ENCODE assay signal across 1 cellular context in the genomic region with DNA sequence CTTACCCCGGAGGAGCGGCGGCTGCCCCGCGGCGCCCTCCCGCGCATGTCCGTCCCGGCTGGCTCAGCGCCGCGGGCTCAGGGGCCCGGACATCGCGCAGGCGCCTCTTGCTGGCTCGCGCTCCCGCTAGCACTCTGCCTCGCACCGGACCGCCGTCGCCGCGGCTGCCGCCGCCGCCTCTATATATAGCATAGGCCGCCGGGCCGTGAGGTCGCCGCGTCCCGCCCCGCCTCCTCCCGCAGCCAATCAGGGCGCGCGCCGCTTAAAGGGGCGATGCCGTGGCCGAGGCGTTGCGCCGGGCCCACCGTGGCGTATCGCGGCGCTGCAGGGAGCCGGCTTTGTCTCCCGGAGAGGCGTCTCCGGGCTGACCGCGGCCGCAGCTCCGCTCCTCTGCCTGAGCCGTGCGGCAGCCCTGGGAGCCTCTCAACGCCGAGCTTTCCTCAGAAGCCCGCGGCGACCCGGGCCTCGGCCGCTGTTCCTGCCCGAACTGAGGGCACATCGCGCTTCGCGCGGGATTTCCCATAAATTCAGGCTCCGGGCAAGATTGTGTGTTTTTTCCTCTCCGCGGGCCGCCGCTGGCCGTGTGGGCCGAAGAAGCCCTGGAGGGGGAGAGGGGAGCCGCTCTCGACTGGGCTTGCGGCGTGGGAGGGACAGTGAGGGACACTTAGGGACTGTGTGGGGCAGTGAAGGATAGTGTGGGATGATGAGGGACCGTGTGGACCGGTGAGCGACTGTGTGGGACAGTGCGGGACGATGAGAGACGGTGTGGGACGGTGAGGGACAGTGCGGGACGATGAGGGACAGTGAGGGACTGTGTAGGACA.
A peak's percentile ranks its signal among the peaks of the same experiment; 100 is the strongest.
TF ChIP-seq lines count a peak whose summit lies in the region.

TSS of gene ERRFI1 (minus strand) at position 157 of the 823 bp plus-strand sequence. CDS start 10,690 bp downstream, outside the sequence.

TF ChIP-seq in K562, 482 proteins besides CTCF, POLR2A, EP300 and RAD21 (continued from another document and continues in another):
- TF ChIP-seq, protein P1, sequence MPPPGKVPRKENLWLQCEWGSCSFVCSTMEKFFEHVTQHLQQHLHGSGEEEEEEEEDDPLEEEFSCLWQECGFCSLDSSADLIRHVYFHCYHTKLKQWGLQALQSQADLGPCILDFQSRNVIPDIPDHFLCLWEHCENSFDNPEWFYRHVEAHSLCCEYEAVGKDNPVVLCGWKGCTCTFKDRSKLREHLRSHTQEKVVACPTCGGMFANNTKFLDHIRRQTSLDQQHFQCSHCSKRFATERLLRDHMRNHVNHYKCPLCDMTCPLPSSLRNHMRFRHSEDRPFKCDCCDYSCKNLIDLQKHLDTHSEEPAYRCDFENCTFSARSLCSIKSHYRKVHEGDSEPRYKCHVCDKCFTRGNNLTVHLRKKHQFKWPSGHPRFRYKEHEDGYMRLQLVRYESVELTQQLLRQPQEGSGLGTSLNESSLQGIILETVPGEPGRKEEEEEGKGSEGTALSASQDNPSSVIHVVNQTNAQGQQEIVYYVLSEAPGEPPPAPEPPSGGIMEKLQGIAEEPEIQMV (tag; conservative IDR thresholded peaks at IDR 0.05; ENCODE audit: low read depth): no peak
- peak; percentile 98 for TF ChIP-seq NR3C1 (CRISPR knock-in tag; IDR thresholded peaks at IDR 0.05)
- TF ChIP-seq TFE3 (CRISPR knock-in tag; IDR thresholded peaks at IDR 0.05): no peak
- no peak for TF ChIP-seq PRPF4 (IDR thresholded peaks at IDR 0.05; ENCODE audit: insufficient read depth, low read depth, low read length, poor library complexity, severe bottlenecking)
- no peak for TF ChIP-seq HES1 (IDR thresholded peaks at IDR 0.05; ENCODE audit: low read depth)
- peak in 1 of 2 experiments; percentile 93; a peak in 2 of 4 replicates for TF ChIP-seq MLX (CRISPR knock-in tag; conservative IDR thresholded peaks at IDR 0.05)
- no peak for TF ChIP-seq ATF3 (IDR thresholded peaks at IDR 0.05)
- peak; percentile 94 for TF ChIP-seq ATF3 (CRISPR knock-in tag; conservative IDR thresholded peaks at IDR 0.05)
- no peak for TF ChIP-seq ZNF354B (CRISPR knock-in tag; IDR thresholded peaks at IDR 0.05)
- TF ChIP-seq, protein P2, sequence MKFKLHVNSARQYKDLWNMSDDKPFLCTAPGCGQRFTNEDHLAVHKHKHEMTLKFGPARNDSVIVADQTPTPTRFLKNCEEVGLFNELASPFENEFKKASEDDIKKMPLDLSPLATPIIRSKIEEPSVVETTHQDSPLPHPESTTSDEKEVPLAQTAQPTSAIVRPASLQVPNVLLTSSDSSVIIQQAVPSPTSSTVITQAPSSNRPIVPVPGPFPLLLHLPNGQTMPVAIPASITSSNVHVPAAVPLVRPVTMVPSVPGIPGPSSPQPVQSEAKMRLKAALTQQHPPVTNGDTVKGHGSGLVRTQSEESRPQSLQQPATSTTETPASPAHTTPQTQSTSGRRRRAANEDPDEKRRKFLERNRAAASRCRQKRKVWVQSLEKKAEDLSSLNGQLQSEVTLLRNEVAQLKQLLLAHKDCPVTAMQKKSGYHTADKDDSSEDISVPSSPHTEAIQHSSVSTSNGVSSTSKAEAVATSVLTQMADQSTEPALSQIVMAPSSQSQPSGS (CRISPR knock-in tag; IDR thresholded peaks at IDR 0.05): no peak
- no peak for TF ChIP-seq ZFP30 (CRISPR knock-in tag; IDR thresholded peaks at IDR 0.05; ENCODE audit: borderline replicate concordance)
- peak; percentile 94 for TF ChIP-seq POLR2G (IDR thresholded peaks at IDR 0.05; ENCODE audit: low read depth, low read length)
- TF ChIP-seq, protein P3, sequence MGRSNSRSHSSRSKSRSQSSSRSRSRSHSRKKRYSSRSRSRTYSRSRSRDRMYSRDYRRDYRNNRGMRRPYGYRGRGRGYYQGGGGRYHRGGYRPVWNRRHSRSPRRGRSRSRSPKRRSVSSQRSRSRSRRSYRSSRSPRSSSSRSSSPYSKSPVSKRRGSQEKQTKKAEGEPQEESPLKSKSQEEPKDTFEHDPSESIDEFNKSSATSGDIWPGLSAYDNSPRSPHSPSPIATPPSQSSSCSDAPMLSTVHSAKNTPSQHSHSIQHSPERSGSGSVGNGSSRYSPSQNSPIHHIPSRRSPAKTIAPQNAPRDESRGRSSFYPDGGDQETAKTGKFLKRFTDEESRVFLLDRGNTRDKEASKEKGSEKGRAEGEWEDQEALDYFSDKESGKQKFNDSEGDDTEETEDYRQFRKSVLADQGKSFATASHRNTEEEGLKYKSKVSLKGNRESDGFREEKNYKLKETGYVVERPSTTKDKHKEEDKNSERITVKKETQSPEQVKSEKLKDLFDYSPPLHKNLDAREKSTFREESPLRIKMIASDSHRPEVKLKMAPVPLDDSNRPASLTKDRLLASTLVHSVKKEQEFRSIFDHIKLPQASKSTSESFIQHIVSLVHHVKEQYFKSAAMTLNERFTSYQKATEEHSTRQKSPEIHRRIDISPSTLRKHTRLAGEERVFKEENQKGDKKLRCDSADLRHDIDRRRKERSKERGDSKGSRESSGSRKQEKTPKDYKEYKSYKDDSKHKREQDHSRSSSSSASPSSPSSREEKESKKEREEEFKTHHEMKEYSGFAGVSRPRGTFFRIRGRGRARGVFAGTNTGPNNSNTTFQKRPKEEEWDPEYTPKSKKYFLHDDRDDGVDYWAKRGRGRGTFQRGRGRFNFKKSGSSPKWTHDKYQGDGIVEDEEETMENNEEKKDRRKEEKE (IDR thresholded peaks at IDR 0.05; ENCODE audit: borderline replicate concordance in 1 of 2, control insufficient read depth in 1 of 2, low read depth in 2 of 2, low read length in 1 of 2): no peak; a peak in 1 of 4 replicates
- TF ChIP-seq, protein P4, sequence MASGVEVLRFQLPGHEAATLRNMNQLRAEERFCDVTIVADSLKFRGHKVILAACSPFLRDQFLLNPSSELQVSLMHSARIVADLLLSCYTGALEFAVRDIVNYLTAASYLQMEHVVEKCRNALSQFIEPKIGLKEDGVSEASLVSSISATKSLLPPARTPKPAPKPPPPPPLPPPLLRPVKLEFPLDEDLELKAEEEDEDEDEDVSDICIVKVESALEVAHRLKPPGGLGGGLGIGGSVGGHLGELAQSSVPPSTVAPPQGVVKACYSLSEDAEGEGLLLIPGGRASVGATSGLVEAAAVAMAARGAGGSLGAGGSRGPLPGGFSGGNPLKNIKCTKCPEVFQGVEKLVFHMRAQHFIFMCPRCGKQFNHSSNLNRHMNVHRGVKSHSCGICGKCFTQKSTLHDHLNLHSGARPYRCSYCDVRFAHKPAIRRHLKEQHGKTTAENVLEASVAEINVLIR (CRISPR knock-in tag; IDR thresholded peaks at IDR 0.05): no peak
- no peak for TF ChIP-seq MCM7 (IDR thresholded peaks at IDR 0.05)
- peak; percentile 48 for TF ChIP-seq HNRNPLL (IDR thresholded peaks at IDR 0.05; ENCODE audit: low read depth, low read length, poor library complexity, severe bottlenecking)
- TF ChIP-seq AFF4 (CRISPR knock-in tag; IDR thresholded peaks at IDR 0.05): peak; percentile 88; the same call in 1 of the 2 replicates
- TF ChIP-seq CHD2 (IDR thresholded peaks at IDR 0.05; ENCODE audit: low read depth, low read length): peak; percentile 67; the same call in 1 of the 2 replicates
- TF ChIP-seq RNF2 (IDR thresholded peaks at IDR 0.05): peak; percentile 90
- no peak for TF ChIP-seq STAT5B (CRISPR knock-in tag; IDR thresholded peaks at IDR 0.05)
- peak; percentile 89 for TF ChIP-seq RB1 (IDR thresholded peaks at IDR 0.05; ENCODE audit: low read depth)
- TF ChIP-seq NFYB (IDR thresholded peaks at IDR 0.05; ENCODE audit: extremely low read depth, insufficient read length): peak; percentile 81
- no peak for TF ChIP-seq MXI1 (IDR thresholded peaks at IDR 0.05; ENCODE audit: low read depth, low read length)
- TF ChIP-seq SP2 (IDR thresholded peaks at IDR 0.05; ENCODE audit: extremely low read depth, low read depth, low read length, poor library complexity, severe bottlenecking): peak; percentile 7
- TF ChIP-seq KLF6 (CRISPR knock-in tag; IDR thresholded peaks at IDR 0.05; ENCODE audit: borderline replicate concordance): no peak
- no peak for TF ChIP-seq CBFB (CRISPR knock-in tag; IDR thresholded peaks at IDR 0.05)
- no peak for TF ChIP-seq ZNF695 (CRISPR knock-in tag; IDR thresholded peaks at IDR 0.05)
- TF ChIP-seq NCOA6 (IDR thresholded peaks at IDR 0.05): no peak
- peak; percentile 72 for TF ChIP-seq GABPB1 (CRISPR knock-in tag; IDR thresholded peaks at IDR 0.05)
- TF ChIP-seq GATA2 (CRISPR knock-in tag; IDR thresholded peaks at IDR 0.05): no peak
- TF ChIP-seq DDX20 (tag; IDR thresholded peaks at IDR 0.05; ENCODE audit: low read depth): no peak
- peak; percentile 51; the same call in 1 of the 2 replicates for TF ChIP-seq ZNF175 (CRISPR knock-in tag; IDR thresholded peaks at IDR 0.05; ENCODE audit: low read depth)
- TF ChIP-seq ZNF282 (CRISPR knock-in tag; IDR thresholded peaks at IDR 0.05): peak; percentile 94; the same call in 1 of the 2 replicates
- no peak for TF ChIP-seq SIX5 (IDR thresholded peaks at IDR 0.05; ENCODE audit: borderline replicate concordance in 1 of 2, insufficient read depth in 1 of 2, low read depth in 1 of 2, low read length in 2 of 2)
- TF ChIP-seq, protein P5, sequence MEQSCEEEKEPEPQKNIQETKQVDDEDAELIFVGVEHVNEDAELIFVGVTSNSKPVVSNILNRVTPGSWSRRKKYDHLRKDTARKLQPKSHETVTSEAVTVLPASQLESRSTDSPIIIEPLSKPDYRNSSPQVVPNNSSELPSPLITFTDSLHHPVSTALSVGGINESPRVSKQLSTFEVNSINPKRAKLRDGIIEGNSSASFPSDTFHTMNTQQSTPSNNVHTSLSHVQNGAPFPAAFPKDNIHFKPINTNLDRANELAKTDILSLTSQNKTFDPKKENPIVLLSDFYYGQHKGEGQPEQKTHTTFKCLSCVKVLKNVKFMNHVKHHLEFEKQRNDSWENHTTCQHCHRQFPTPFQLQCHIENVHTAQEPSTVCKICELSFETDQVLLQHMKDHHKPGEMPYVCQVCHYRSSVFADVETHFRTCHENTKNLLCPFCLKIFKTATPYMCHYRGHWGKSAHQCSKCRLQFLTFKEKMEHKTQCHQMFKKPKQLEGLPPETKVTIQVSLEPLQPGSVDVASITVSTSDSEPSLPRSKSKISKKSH (CRISPR knock-in tag; IDR thresholded peaks at IDR 0.05): no peak
- TF ChIP-seq E2F6 (IDR thresholded peaks at IDR 0.05; ENCODE audit: borderline replicate concordance in 1 of 2, extremely low read depth in 1 of 2, insufficient read depth in 1 of 2, insufficient read length in 1 of 2, low read depth in 1 of 2, low read length in 1 of 2, poor library complexity in 1 of 2, severe bottlenecking in 1 of 2): peak; percentile 99
- peak; percentile 58; the same call in 1 of the 2 replicates for TF ChIP-seq ESRRA (IDR thresholded peaks at IDR 0.05; ENCODE audit: borderline replicate concordance, low read depth)
- TF ChIP-seq FOS (IDR thresholded peaks at IDR 0.05; ENCODE audit: extremely low read depth, insufficient read length): peak; percentile 55
- no peak for TF ChIP-seq NELFE (IDR thresholded peaks at IDR 0.05; ENCODE audit: insufficient read depth, insufficient read length)
